24 cellular contexts compared by ENCODE assay signal in the genomic region with DNA sequence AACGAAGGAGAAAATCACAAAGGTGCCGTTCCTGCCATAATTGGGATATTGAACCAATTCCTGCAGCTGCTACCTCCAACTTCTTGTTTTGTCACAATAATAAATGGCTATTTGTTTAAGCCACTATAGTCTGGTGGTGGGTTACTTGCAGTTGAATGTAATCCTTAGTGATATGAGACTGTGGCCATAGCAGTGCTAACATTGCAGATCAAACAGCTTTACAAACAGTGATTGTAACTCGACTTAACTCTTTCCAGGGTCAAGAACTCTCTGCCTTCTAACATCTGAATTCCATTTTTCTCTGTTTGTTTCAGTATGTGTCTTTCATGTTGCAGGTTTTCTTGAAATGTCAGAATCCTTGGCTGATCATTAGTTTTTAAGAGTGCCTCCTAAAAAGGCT.
"Had no signal": no experiment of that assay in that cellular context is flagged by ENCODE, and none has a peak within 500 bp of the region (broad histone marks: within the 10 kb centered on the region; RNA-seq: fewer than 3 reads in every experiment).

No MANE protein-coding gene starts in this region.

- H3K27ac Mint-ChIP-seq: dendritic cell treated with granulocyte-macrophage colony-stimulating factor and Interleukin-4, amounts not matched to agents 40 ng/mL and 50 ng/mL, for 4 days; memory B cell; mesothelial cell of epicardium; neural progenitor cell had no signal

- H3K9me3 ChIP-seq: gastrocnemius medialis, lower lobe of right lung, ovary, suprapubic skin, thyroid gland, upper lobe of left lung, vagina had no signal

- DNase-seq: effector memory CD8-positive, alpha-beta T cell; gastrocnemius medialis; heart right ventricle; kidney; left cardiac atrium; left ventricle myocardium inferior; lower lobe of right lung; nucleus accumbens; ovary; right cardiac atrium; stimulated activated CD4-positive, alpha-beta T cell treated with anti-CD3 and anti-CD28 coated beads, Interleukin-2, amount 100 ng/mL, for 48 hours; stimulated activated naive CD4-positive, alpha-beta T cell treated with Interleukin-2 at 50 U/mL for 16 hours; thyroid gland; upper lobe of left lung had no signal

- H3K36me3 ChIP-seq: esophagus muscularis mucosa, gastrocnemius medialis, heart right ventricle, left ventricle myocardium inferior, lower lobe of right lung, neural progenitor cell, ovary, suprapubic skin, thyroid gland, upper lobe of left lung, vagina had no signal

- H3K27me3 ChIP-seq: esophagus muscularis mucosa, gastrocnemius medialis, heart right ventricle, neural progenitor cell, ovary, suprapubic skin, thyroid gland, upper lobe of left lung, vagina had no signal

- H3K27ac ChIP-seq: epithelial cell of prostate, esophagus muscularis mucosa, gastrocnemius medialis, heart right ventricle, left ventricle myocardium inferior, lower lobe of right lung, neural progenitor cell, ovary, suprapubic skin, thyroid gland, upper lobe of left lung, vagina had no signal

- H3K9me3 Mint-ChIP-seq: effector memory CD8-positive, alpha-beta T cell had no signal

- H3K4me1 ChIP-seq: esophagus muscularis mucosa, gastrocnemius medialis, left ventricle myocardium inferior, neural progenitor cell, suprapubic skin, thyroid gland, upper lobe of left lung, vagina had no signal

- H3K4me3 ChIP-seq: esophagus muscularis mucosa, gastrocnemius medialis, heart right ventricle, left ventricle myocardium inferior, lower lobe of right lung, neural progenitor cell, ovary, smooth muscle cell, suprapubic skin, thyroid gland, upper lobe of left lung, vagina had no signal

- H3K4me3 Mint-ChIP-seq: dendritic cell treated with granulocyte-macrophage colony-stimulating factor and Interleukin-4, amounts not matched to agents 40 ng/mL and 50 ng/mL, for 4 days; memory B cell; mesothelial cell of epicardium; natural killer cell treated with Interleukin-12 subunit alpha and Interleukin-12 subunit beta and Interleukin-15 and Interleukin-18, amount 100 ng/mL, for 72 hours; neural progenitor cell had no signal

- H3K4me1 Mint-ChIP-seq: neural progenitor cell had no signal

- H3K36me3 Mint-ChIP-seq: mesothelial cell of epicardium, neural progenitor cell had no signal

- ATAC-seq: gastrocnemius medialis; heart right ventricle; left cardiac atrium; lower lobe of right lung; natural killer cell treated with Interleukin-12 subunit alpha and Interleukin-12 subunit beta and Interleukin-15 and Interleukin-18, amount 100 ng/mL, for 72 hours; right cardiac atrium had no signal

- H3K27me3 Mint-ChIP-seq: effector memory CD8-positive, alpha-beta T cell had no signal
